ENCODE assay signal across 12 cellular contexts in the genomic region with DNA sequence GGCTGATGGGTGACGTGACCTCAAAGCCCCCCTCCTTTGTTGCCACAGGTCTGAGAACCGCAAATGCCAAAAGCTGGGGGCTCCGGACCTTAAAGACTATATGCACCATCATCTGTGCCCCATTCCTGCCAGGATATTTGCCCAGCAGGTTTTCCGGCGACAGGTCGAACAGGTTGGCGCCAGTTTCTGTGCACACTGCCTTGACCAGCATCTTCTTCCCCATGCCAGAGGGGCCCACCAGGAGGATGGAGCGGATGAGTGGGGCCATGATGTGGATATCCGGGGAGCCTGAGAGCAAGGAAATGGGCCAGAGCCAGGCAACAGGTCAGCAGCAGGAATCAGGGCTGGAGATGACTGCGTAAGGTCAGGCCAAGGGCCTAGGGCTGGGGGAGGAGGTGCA. TPM values are rescaled to one million over a fixed set of nuclear protein-coding genes. Genes with fewer than 3 reads are reported as not detected.
"Had no signal": no experiment of that assay in that cellular context is flagged by ENCODE, and none has a peak within 500 bp of the region (broad histone marks: within the 10 kb centered on the region; RNA-seq: fewer than 3 reads in every experiment).

No MANE protein-coding gene starts in this region.

- H3K9ac ChIP-seq: KMS-11 had no signal

- H3K4me2 ChIP-seq: GM23338, KMS-11 had no signal

- DNase-seq: H9, HCEC 1CT, HFFc6, Karpas-422, KBM-7 had no signal

- H2AFZ ChIP-seq: GM23338 had no signal

- H3K27ac Mint-ChIP-seq: GM23338, H9, HFFc6, IgD-negative memory B cell had no signal

- ATAC-seq: GM23338, HepG2 had no signal

- H3K4me1 Mint-ChIP-seq: GM23338, H9 had no signal

- H3K4me3 ChIP-seq: GM23338 had no signal

- H3K36me3 Mint-ChIP-seq: IgD-negative memory B cell had no signal

- H3K4me3 Mint-ChIP-seq: GM23338, H9, HFFc6 had no signal

- H3K27ac ChIP-seq: HL-60, KMS-11 had no signal

RNA-seq across cellular contexts. Expression of gene ASB10, which starts 6.2 kb away (rescaled TPM):
- total RNA-seq: GM23338, H4, H9, HepG2, HFFc6, HT1080 had no signal
- polyA plus RNA-seq: GM23338, HepG2, IgD-negative memory B cell had no signal

RNA-seq across cellular contexts. Expression of gene H2BK1, which starts 17.1 kb away (rescaled TPM):
- total RNA-seq: GM23338, H9, HepG2, HFFc6, HT1080 had no signal
- polyA plus RNA-seq: GM23338, HepG2, IgD-negative memory B cell had no signal

RNA-seq across cellular contexts. Expression of gene GBX1, which starts 25.7 kb away (rescaled TPM):
- total RNA-seq: H4, H9, HepG2, HFFc6, HT1080 had no signal
- polyA plus RNA-seq: GM23338, HepG2, IgD-negative memory B cell had no signal
